Comparison of ENCODE assay signal across 18 cellular contexts in genomic region chr13:27632214-27632613, GRCh38. TPM values are rescaled to one million over a fixed set of nuclear protein-coding genes. Genes with fewer than 3 reads are reported as not detected.
DNase-seq lines count a peak whose midpoint lies in the region; ATAC-seq and TF ChIP-seq lines count a peak whose summit lies in the region.
"Had no signal": no experiment of that assay in that cellular context is flagged by ENCODE, and none has a peak within 500 bp of the region (broad histone marks: within the 10 kb centered on the region; RNA-seq: fewer than 3 reads in every experiment).

No MANE protein-coding gene starts in this region.

- peaks cover 41% of the 10 kb centered on the region for H3K36me3 Mint-ChIP-seq in activated CD4-positive, alpha-beta memory T cell treated with anti-CD3 and anti-CD28 coated beads, Interleukin-2, amount 10 ng/mL, durations not matched to agents 7 days and 5 days (ENCODE audit: low read depth)
- H3K36me3 Mint-ChIP-seq in activated CD4-positive, alpha-beta memory T cell treated with anti-CD3 and anti-CD28 coated beads for 36 hours: peaks cover 16% of the 10 kb centered on the region
- H3K36me3 Mint-ChIP-seq in stimulated activated effector memory CD8-positive, alpha-beta T cell treated with anti-CD3 and anti-CD28 coated beads, Interleukin-12 subunit alpha, Interleukin-12 subunit beta, amount 100 ng/mL, for 72 hours: peaks cover 26% of the 10 kb centered on the region

- intact Hi-C loops in activated CD4-positive, alpha-beta memory T cell treated with anti-CD3 and anti-CD28 coated beads for 36 hours (cut with micrococcal nuclease): no loop called here

- H3K4me3 Mint-ChIP-seq in activated CD4-positive, alpha-beta memory T cell treated with anti-CD3 and anti-CD28 coated beads, Interleukin-2, amount 10 ng/mL, durations not matched to agents 7 days and 5 days: no peak overlapping the region
- no peak overlapping the region for H3K4me3 Mint-ChIP-seq in activated CD4-positive, alpha-beta memory T cell treated with anti-CD3 and anti-CD28 coated beads for 36 hours
- H3K4me3 Mint-ChIP-seq in stimulated activated effector memory CD8-positive, alpha-beta T cell treated with anti-CD3 and anti-CD28 coated beads, Interleukin-12 subunit alpha, Interleukin-12 subunit beta, amount 100 ng/mL, for 72 hours: no peak overlapping the region
- H3K4me3 Mint-ChIP-seq: CD4-positive, alpha-beta T cell; IgD-negative memory B cell had no signal

- no peaks in the 10 kb centered on the region for H3K9me3 Mint-ChIP-seq in activated CD4-positive, alpha-beta memory T cell treated with anti-CD3 and anti-CD28 coated beads, Interleukin-2, amount 10 ng/mL, durations not matched to agents 7 days and 5 days
- H3K9me3 Mint-ChIP-seq in activated CD4-positive, alpha-beta memory T cell treated with anti-CD3 and anti-CD28 coated beads for 36 hours: no peaks in the 10 kb centered on the region
- H3K9me3 Mint-ChIP-seq in stimulated activated effector memory CD8-positive, alpha-beta T cell treated with anti-CD3 and anti-CD28 coated beads, Interleukin-12 subunit alpha, Interleukin-12 subunit beta, amount 100 ng/mL, for 72 hours: no peaks in the 10 kb centered on the region
- H3K9me3 Mint-ChIP-seq: CD4-positive, alpha-beta T cell; IgD-negative memory B cell had no signal

- no peaks in the 10 kb centered on the region for H3K9me3 ChIP-seq in right atrium auricular region
- H3K9me3 ChIP-seq: A549, Caco-2, HAP-1 had no signal

- CTCF ChIA-PET in activated CD4-positive, alpha-beta memory T cell treated with anti-CD3 and anti-CD28 coated beads, Interleukin-2, amount 10 ng/mL, durations not matched to agents 7 days and 5 days (lab: Charles Lee): no interaction called here
- CTCF ChIA-PET in activated CD4-positive, alpha-beta memory T cell treated with anti-CD3 and anti-CD28 coated beads for 36 hours (lab: Charles Lee): interaction anchor here (1.1 kb wide), 1 partner anchor 196 kb away, joined by 3 read pairs; no protein-coding TSS in a partner anchor

- DNase-seq in activated CD4-positive, alpha-beta memory T cell treated with anti-CD3 and anti-CD28 coated beads, Interleukin-2, amount 10 ng/mL, durations not matched to agents 7 days and 5 days: no peak
- DNase-seq in activated CD4-positive, alpha-beta memory T cell treated with anti-CD3 and anti-CD28 coated beads for 36 hours: no peak
- DNase-seq in G401 (ENCODE audit: low spot score) (peak; percentile 62), cerebellar cortex (ENCODE audit: low spot score) (peak; percentile 58), right atrium auricular region (ENCODE audit: low spot score) (no peak), ureter (ENCODE audit: low spot score) (no peak)
- DNase-seq in stimulated activated effector memory CD8-positive, alpha-beta T cell treated with anti-CD3 and anti-CD28 coated beads, Interleukin-12 subunit alpha, Interleukin-12 subunit beta, amount 100 ng/mL, for 72 hours (ENCODE audit: low spot score in 2 of 2): no peak
- DNase-seq: AML-193; Caco-2; CD4-positive, alpha-beta T cell; GDM1; GM23248; KBM-7 had no signal

- ATAC-seq in stimulated activated effector memory CD8-positive, alpha-beta T cell treated with anti-CD3 and anti-CD28 coated beads, Interleukin-12 subunit alpha, Interleukin-12 subunit beta, amount 100 ng/mL, for 72 hours: no peak
- ATAC-seq: A549 had no signal

- no peak overlapping the region for H3K4me3 ChIP-seq in right atrium auricular region
- H3K4me3 ChIP-seq: A549, GM23248, HAP-1 had no signal

- no peaks in the 10 kb centered on the region for H3K27me3 ChIP-seq in right atrium auricular region

- H3K4me1 Mint-ChIP-seq in activated CD4-positive, alpha-beta memory T cell treated with anti-CD3 and anti-CD28 coated beads, Interleukin-2, amount 10 ng/mL, durations not matched to agents 7 days and 5 days: peaks cover 29% of the 10 kb centered on the region
- peaks cover 54% of the 10 kb centered on the region for H3K4me1 Mint-ChIP-seq in activated CD4-positive, alpha-beta memory T cell treated with anti-CD3 and anti-CD28 coated beads for 36 hours (ENCODE audit: low read depth)
- H3K4me1 Mint-ChIP-seq in stimulated activated effector memory CD8-positive, alpha-beta T cell treated with anti-CD3 and anti-CD28 coated beads, Interleukin-12 subunit alpha, Interleukin-12 subunit beta, amount 100 ng/mL, for 72 hours: peaks cover 48% of the 10 kb centered on the region

- no peaks in the 10 kb centered on the region for H3K27me3 Mint-ChIP-seq in activated CD4-positive, alpha-beta memory T cell treated with anti-CD3 and anti-CD28 coated beads, Interleukin-2, amount 10 ng/mL, durations not matched to agents 7 days and 5 days
- H3K27me3 Mint-ChIP-seq in activated CD4-positive, alpha-beta memory T cell treated with anti-CD3 and anti-CD28 coated beads for 36 hours: no peaks in the 10 kb centered on the region
- H3K27me3 Mint-ChIP-seq: CD4-positive, alpha-beta T cell; IgD-negative memory B cell had no signal

- H3K27ac ChIP-seq in right atrium auricular region: no peak overlapping the region
- H3K27ac ChIP-seq: 22Rv1, A549, C4-2B, GM23248 had no signal

- in situ Hi-C loops in G401 (cut with HindIII; ENCODE audit: low sequenced_read_pairs): no loop called here

- POLR2A ChIA-PET in activated CD4-positive, alpha-beta memory T cell treated with anti-CD3 and anti-CD28 coated beads, Interleukin-2, amount 10 ng/mL, durations not matched to agents 7 days and 5 days (lab: Charles Lee): interaction anchor here (2.9 kb wide), 1 partner anchor 11 kb away, joined by 16 read pairs; the partner anchor contains the start of genes LNX2 and POLR1D
- POLR2A ChIA-PET in activated CD4-positive, alpha-beta memory T cell treated with anti-CD3 and anti-CD28 coated beads for 36 hours (lab: Charles Lee): interaction anchor here (1.0 kb wide), 1 partner anchor 12 kb away, joined by 4 read pairs; the partner anchor contains the start of gene LNX2

- TF ChIP-seq CTCF in right atrium auricular region (IDR thresholded peaks at IDR 0.05): no peak

- H3K36me3 ChIP-seq in right atrium auricular region: no peaks in the 10 kb centered on the region

- peaks cover 0 to 10% of the 10 kb centered on the region in 2 donors for H3K4me1 ChIP-seq in right atrium auricular region
- H3K4me1 ChIP-seq: A549, Caco-2 had no signal

- peak overlapping the region; percentile 5 for H3K27ac Mint-ChIP-seq in activated CD4-positive, alpha-beta memory T cell treated with anti-CD3 and anti-CD28 coated beads, Interleukin-2, amount 10 ng/mL, durations not matched to agents 7 days and 5 days
- H3K27ac Mint-ChIP-seq in activated CD4-positive, alpha-beta memory T cell treated with anti-CD3 and anti-CD28 coated beads for 36 hours: no peak overlapping the region
- peak overlapping the region; percentile 56 for H3K27ac Mint-ChIP-seq in stimulated activated effector memory CD8-positive, alpha-beta T cell treated with anti-CD3 and anti-CD28 coated beads, Interleukin-12 subunit alpha, Interleukin-12 subunit beta, amount 100 ng/mL, for 72 hours
- H3K27ac Mint-ChIP-seq: CD4-positive, alpha-beta T cell; IgD-negative memory B cell had no signal

RNA-seq across cellular contexts. Expression of gene POLR1D, which starts 10.5 kb away (rescaled TPM):
- total RNA-seq in activated CD4-positive, alpha-beta memory T cell treated with anti-CD3 and anti-CD28 coated beads, Interleukin-2, amount 10 ng/mL, durations not matched to agents 7 days and 5 days: 100 to 1,000 TPM; 125 to 127 TPM
- total RNA-seq in activated CD4-positive, alpha-beta memory T cell treated with anti-CD3 and anti-CD28 coated beads for 36 hours: 100 to 1,000 TPM; 114 to 118 TPM
- total RNA-seq in G401 (2014; rRNA removed; shearing (Covaris generic)): 179 and 188 TPM in 2 replicates
- total RNA-seq in right atrium auricular region (10 to 100 TPM; 75.6 to 89.3 TPM), ureter (120 TPM)

RNA-seq across cellular contexts. Expression of gene LNX2, which starts 11.9 kb away (rescaled TPM):
- total RNA-seq in activated CD4-positive, alpha-beta memory T cell treated with anti-CD3 and anti-CD28 coated beads, Interleukin-2, amount 10 ng/mL, durations not matched to agents 7 days and 5 days: 1 to 10 TPM; 8.0 to 8.1 TPM
- 1 to 10 TPM; 5.0 to 5.4 TPM for total RNA-seq in activated CD4-positive, alpha-beta memory T cell treated with anti-CD3 and anti-CD28 coated beads for 36 hours
- 10.2 and 13.1 TPM in 2 replicates for total RNA-seq in G401 (2014; rRNA removed; shearing (Covaris generic))
- 10 to 100 TPM; 13.0 to 15.2 TPM for total RNA-seq in right atrium auricular region
- 15.0 TPM for total RNA-seq in ureter

Comparison
In these comparisons a context has a peak if more than half of its experiments do, and no peak if none do; other contexts are left out.
1. DNase-seq: peak in G401 (single experiment) and cerebellar cortex (single experiment); none in activated CD4-positive, alpha-beta memory T cell treated with anti-CD3 and anti-CD28 coated beads, Interleukin-2, amount 10 ng/mL, durations not matched to agents 7 days and 5 days (single experiment), activated CD4-positive, alpha-beta memory T cell treated with anti-CD3 and anti-CD28 coated beads for 36 hours (single experiment), stimulated activated effector memory CD8-positive, alpha-beta T cell treated with anti-CD3 and anti-CD28 coated beads, Interleukin-12 subunit alpha, Interleukin-12 subunit beta, amount 100 ng/mL, for 72 hours (0 of 2), right atrium auricular region (single experiment) and ureter (single experiment).